In the genomic region with DNA sequence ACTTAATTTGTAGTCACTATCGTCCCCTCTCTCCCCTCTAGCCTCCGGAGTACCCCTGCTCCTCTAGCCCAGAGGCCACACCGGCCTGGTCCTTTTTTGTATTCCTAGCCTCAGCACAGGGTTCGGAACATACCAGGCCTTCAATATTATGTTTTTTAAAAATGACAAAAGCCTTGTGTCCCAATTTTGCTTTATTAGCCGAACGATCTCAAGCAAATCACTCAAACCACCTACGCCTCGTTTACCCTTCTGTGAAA, we compare ENCODE assay signal across 8 cellular contexts. TPM values are rescaled to one million over a fixed set of nuclear protein-coding genes. Genes with fewer than 3 reads are reported as not detected.
DNase-seq lines count a peak whose midpoint lies in the region; ATAC-seq and TF ChIP-seq lines count a peak whose summit lies in the region.

No MANE protein-coding gene starts in this region.

- peak overlapping the region; percentile 42 for H3K4ac ChIP-seq in mesendoderm (ENCODE audit: low read depth, low read length)

- peak overlapping the region; percentile 85 for H3K56ac ChIP-seq in mesendoderm (ENCODE audit: low read length)

- H2BK120ac ChIP-seq in mesendoderm (ENCODE audit: low read depth, low read length), result no peak overlapping the region

- no peak overlapping the region for H4K8ac ChIP-seq in mesendoderm (ENCODE audit: low read depth, low read length)

- peaks cover 42% of the 10 kb centered on the region for H3K79me2 ChIP-seq in mesendoderm (ENCODE audit: control insufficient read depth, insufficient read depth, low read length)

- H3K27me3 ChIP-seq in mesendoderm (ENCODE audit: insufficient read depth, low read length, poor library complexity), result no peaks in the 10 kb centered on the region

- TF ChIP-seq CTCF in AG10803 (conservative IDR thresholded peaks at IDR 0.05; ENCODE audit: low read length) (no peak), LNCaP clone FGC (IDR thresholded peaks at IDR 0.05; ENCODE audit: control insufficient read depth, extremely low read depth, insufficient read depth) (no peak)

- H3K36me3 ChIP-seq in mesendoderm (ENCODE audit: control insufficient read depth, insufficient read depth, low read length), result no peaks in the 10 kb centered on the region

- DNase-seq in AG10803 (ENCODE audit: low read depth) (peak; percentile 12), LNCaP clone FGC (ENCODE audit: low read depth) (no peak), caudate nucleus (lab: John Stamatoyannopoulos, UW) (peak in 2 of 61 donors; percentile 3 to 55), mesendoderm (peak; percentile 15), dedifferentiated amniotic fluid mesenchymal stem cell (ENCODE audit: extremely low spot score) (no peak), G401 (ENCODE audit: low spot score) (no peak)

- H2AK5ac ChIP-seq in mesendoderm (ENCODE audit: low read length), result no peak overlapping the region

- H3K4me2 ChIP-seq in mesendoderm (ENCODE audit: low read length), result peak overlapping the region; percentile 38

- in situ Hi-C loops in G401 (cut with HindIII; ENCODE audit: low sequenced_read_pairs), result no loop called here

- no peak overlapping the region for H4K5ac ChIP-seq in mesendoderm (ENCODE audit: low read length)

- peaks cover 1% of the 10 kb centered on the region for H3K4me1 ChIP-seq in mesendoderm (ENCODE audit: control insufficient read depth, low read depth, low read length)

- H3K79me1 ChIP-seq in mesendoderm (ENCODE audit: low read length), result peaks cover 11% of the 10 kb centered on the region

- ATAC-seq in GM19455 (IDR thresholded peaks at IDR 0.05; ENCODE audit: unreplicated experiment) (peak; percentile 8), esophagus mucosa (no peak)

- no peak overlapping the region for H2BK15ac ChIP-seq in mesendoderm (replicated peaks; ENCODE audit: low read depth)

- H3K9ac ChIP-seq in mesendoderm (ENCODE audit: low read length), result peak overlapping the region; percentile 87

- H3K4me3 ChIP-seq in AG10803 (ENCODE audit: low read length) (peak overlapping the region; percentile 98), LNCaP clone FGC (ENCODE audit: low read depth, low read length) (peak overlapping the region; percentile 91), mesendoderm (ENCODE audit: low read length) (peak overlapping the region; percentile 65)

- H3K18ac ChIP-seq in mesendoderm (ENCODE audit: low read length), result peak overlapping the region; percentile 71

- no peak overlapping the region for H2BK5ac ChIP-seq in mesendoderm (ENCODE audit: low read length)

- no CpG with 5 or more reads among the region's 8 CpGs for whole genome bisulfite sequencing in mesendoderm (ENCODE audit: extremely low coverage, insufficient coverage, low lambda C conversion rate)

- H3K23ac ChIP-seq in mesendoderm (ENCODE audit: low read length), result no peak overlapping the region

- H3K27ac ChIP-seq in caudate nucleus (ENCODE audit: low read depth, low read length) (peak overlapping the region; percentile 93), mesendoderm (ENCODE audit: low read depth, low read length) (no peak overlapping the region)

RNA-seq across cellular contexts. Expression of a gene that starts 0.5 kb away (rescaled TPM):
- 161 TPM for polyA plus RNA-seq in mesendoderm (2013, experiment 1 of 2)
- 158 TPM for polyA plus RNA-seq in mesendoderm (2013, experiment 2 of 2)
- 75.0 and 89.5 TPM in 2 replicates for total RNA-seq in G401 (2014; rRNA removed; shearing (Covaris generic))
- 55.2 TPM for total RNA-seq in esophagus mucosa

Comparison
In these comparisons a context has a peak if more than half of its experiments do, and no peak if none do; other contexts are left out.
1. DNase-seq: peak in AG10803 (single experiment) and mesendoderm (single experiment); none in LNCaP clone FGC (single experiment), dedifferentiated amniotic fluid mesenchymal stem cell (single experiment) and G401 (single experiment).
2. Peak in every context shown above with its lines, with median percentiles within 50 percentile points of each other: H3K4me3 ChIP-seq.